8 cellular contexts compared by ENCODE assay signal in the genomic region with DNA sequence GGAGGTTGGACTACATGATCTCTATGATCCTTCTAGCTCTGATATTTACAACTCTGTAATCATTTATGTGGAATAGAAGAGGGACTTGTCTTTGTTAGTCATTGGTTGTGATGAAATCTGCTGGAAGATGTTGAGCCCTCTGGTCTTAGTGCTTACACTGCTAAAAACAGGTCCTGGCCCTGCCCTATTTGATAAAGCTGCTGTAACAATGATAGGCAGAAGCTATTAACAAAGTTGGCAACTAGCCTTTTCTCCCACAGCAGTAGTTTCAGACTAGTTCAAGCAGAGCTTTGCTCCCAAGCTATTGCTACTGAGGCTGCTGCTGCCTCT.
DNase-seq lines count a peak whose midpoint lies in the region; ATAC-seq and TF ChIP-seq lines count a peak whose summit lies in the region.

No MANE protein-coding gene starts in this region.

- TF ChIP-seq CTCF in endothelial cell (IDR thresholded peaks at IDR 0.05; ENCODE audit: unreplicated experiment): no peak

- peaks cover 47% of the 10 kb centered on the region for H3K4me1 Mint-ChIP-seq in endothelial cell (ENCODE audit: unreplicated experiment)
- peaks cover 32 to 81% (median 70%) of the 10 kb centered on the region in 4 donors for H3K4me1 Mint-ChIP-seq in naive thymus-derived CD8-positive, alpha-beta T cell

- peak overlapping the region; percentile 96 for H3K27ac Mint-ChIP-seq in endothelial cell (ENCODE audit: unreplicated experiment)
- peak overlapping the region; percentile 82 to 96 (median 90) for H3K27ac Mint-ChIP-seq in naive thymus-derived CD8-positive, alpha-beta T cell

- POLR2A ChIA-PET in naive thymus-derived CD8-positive, alpha-beta T cell (lab: Charles Lee): interaction anchor here (0.7 to 4.3 kb wide), 7 partner anchors 9 to 669 kb away, joined by 3 to 24 read pairs (median 4); a partner anchor contains a TSS

- H3K4me3 Mint-ChIP-seq in endothelial cell (ENCODE audit: unreplicated experiment): no peak overlapping the region
- peak overlapping the region in 9 of 10 donors; percentile 12 to 81 (median 68) for H3K4me3 Mint-ChIP-seq in naive thymus-derived CD8-positive, alpha-beta T cell

- no peaks in the 10 kb centered on the region for H3K9me3 Mint-ChIP-seq in endothelial cell (ENCODE audit: unreplicated experiment)
- peaks cover 0 to 15% (median 1%) of the 10 kb centered on the region in 9 donors for H3K9me3 Mint-ChIP-seq in naive thymus-derived CD8-positive, alpha-beta T cell

- DNase-seq in GM04503 (ENCODE audit: low read depth): peak; percentile 27
- DNase-seq in NCI-H526 treated with DMSO at 0.1 percent for 48 hours (lab: John Stamatoyannopoulos, UW): peak; percentile 49
- no peak for DNase-seq in endothelial cell (ENCODE audit: low spot score)
- DNase-seq in naive thymus-derived CD8-positive, alpha-beta T cell: no peak
- DNase-seq in superior temporal gyrus (ENCODE audit: extremely low spot score): no peak

- ATAC-seq in naive thymus-derived CD8-positive, alpha-beta T cell: no peak
- ATAC-seq in GM21528 (IDR thresholded peaks at IDR 0.05; ENCODE audit: low FRiP score, unreplicated experiment): no peak
- no peak for ATAC-seq in HG02938 (IDR thresholded peaks at IDR 0.05; ENCODE audit: unreplicated experiment)
- no peak for ATAC-seq in HG02678 (IDR thresholded peaks at IDR 0.05; ENCODE audit: unreplicated experiment)

- peaks cover 16% of the 10 kb centered on the region for H3K36me3 Mint-ChIP-seq in endothelial cell (ENCODE audit: low read depth, unreplicated experiment)
- H3K36me3 Mint-ChIP-seq in naive thymus-derived CD8-positive, alpha-beta T cell: peaks cover 14 to 32% (median 25%) of the 10 kb centered on the region in 3 donors

- H3K27me3 Mint-ChIP-seq in endothelial cell (ENCODE audit: unreplicated experiment): peaks cover 3% of the 10 kb centered on the region
- H3K27me3 Mint-ChIP-seq in naive thymus-derived CD8-positive, alpha-beta T cell: no peaks in the 10 kb centered on the region

Comparison
In these comparisons a context has a peak if more than half of its experiments do, and no peak if none do; other contexts are left out.
1. DNase-seq: peak in GM04503 (single experiment) and NCI-H526 treated with DMSO at 0.1 percent for 48 hours (single experiment); none in endothelial cell (single experiment), naive thymus-derived CD8-positive, alpha-beta T cell (0 of 10) and superior temporal gyrus (single experiment).